9 cellular contexts compared by ENCODE assay signal in genomic region chr3:75641107-75641517, GRCh38. TPM values are rescaled to one million over a fixed set of nuclear protein-coding genes. Genes with fewer than 3 reads are reported as not detected.
DNase-seq lines count a peak whose midpoint lies in the region; ATAC-seq and TF ChIP-seq lines count a peak whose summit lies in the region.
"Not testable (repeated sequence)": the region's sequence is repeated elsewhere in the genome, so short reads cannot be mapped to it uniquely, and the experiment has no call there.
"Had no signal": no experiment of that assay in that cellular context is flagged by ENCODE, and none has a peak within 500 bp of the region (broad histone marks: within the 10 kb centered on the region; RNA-seq: fewer than 3 reads in every experiment).

No MANE protein-coding gene starts in this region.

- TF ChIP-seq POLR2A in upper lobe of left lung (IDR thresholded peaks at IDR 0.05): peak in 1 of 4 donors; percentile 19

- H2AFZ ChIP-seq in hepatocyte: peak overlapping the region; percentile 82

- H3K9me3 ChIP-seq in MG63; ectodermal cell (ENCODE audit: control insufficient read depth, low read length); hepatocyte (ENCODE audit: low read depth); muscle layer of duodenum (ENCODE audit: control insufficient read depth in 1 of 2, low read length in 2 of 2); upper lobe of left lung: not testable (repeated sequence)

- not testable (repeated sequence) for TF ChIP-seq EP300 in upper lobe of left lung (IDR thresholded peaks at IDR 0.05)

- not testable (repeated sequence) for H3K9me2 ChIP-seq in hepatocyte (replicated peaks; ENCODE audit: insufficient read depth)

- H3K27ac ChIP-seq in ectodermal cell (ENCODE audit: insufficient read depth, low read depth, low read length, poor library complexity, severe bottlenecking); muscle layer of duodenum (ENCODE audit: low read length): not testable (repeated sequence)
- H3K27ac ChIP-seq in hepatocyte (peak overlapping the region; percentile 25), skin epidermis (peak overlapping the region in 3 of 21 experiments; percentile 16 to 40 (median 18)), upper lobe of left lung (peak overlapping the region in 2 of 4 donors; percentile 51 to 73)

- DNase-seq in EL: peak; percentile 79
- DNase-seq in MG63: peak; percentile 85
- peak; percentile 11 for DNase-seq in activated effector memory CD4-positive, alpha-beta T cell treated with Interleukin-2 at 50 U/mL for 16 hours
- peak; percentile 90 for DNase-seq in hepatocyte (ENCODE audit: low spot score)
- DNase-seq in upper lobe of left lung: peak; percentile 65 to 82

- H3K36me3 ChIP-seq in MG63; ectodermal cell (ENCODE audit: control insufficient read depth, insufficient read depth, low read length); hepatocyte (replicated peaks; ENCODE audit: insufficient read depth, low read depth); muscle layer of duodenum (ENCODE audit: control insufficient read depth in 1 of 2, insufficient read depth in 2 of 2, low read length in 2 of 2); upper lobe of left lung: not testable (repeated sequence)

- not testable (repeated sequence) for TF ChIP-seq CTCF in hepatocyte (IDR thresholded peaks at IDR 0.05; ENCODE audit: poor library complexity); upper lobe of left lung (IDR thresholded peaks at IDR 0.05)

- 4 to 6% methylated on average over 16 of the region's 16 CpGs for WGBS in ectodermal cell, 2 experiments
- WGBS in hepatocyte (ENCODE audit: low lambda C conversion rate, missing lambda C conversion rate): 2% methylated on average over 16 of the region's 16 CpGs
- WGBS in upper lobe of left lung, 2 donors: 3 to 11% methylated on average over 5 to 16 of the region's 16 CpGs

- H3K27me3 ChIP-seq in MG63; ectodermal cell (ENCODE audit: control insufficient read depth, insufficient read depth, low read length, poor library complexity, severe bottlenecking); hepatocyte; muscle layer of duodenum (ENCODE audit: low read depth, low read length); upper lobe of left lung: not testable (repeated sequence)

- not testable (repeated sequence) for H3K4me1 ChIP-seq in ectodermal cell (ENCODE audit: control insufficient read depth, insufficient read depth, low read length); hepatocyte (ENCODE audit: insufficient read depth); muscle layer of duodenum (ENCODE audit: control insufficient read depth in 1 of 2, insufficient read depth in 2 of 2, low read length in 2 of 2)
- H3K4me1 ChIP-seq in upper lobe of left lung: peaks cover 0 to 10% (median 3%) of the 10 kb centered on the region in 4 donors

- H3K4me2 ChIP-seq in hepatocyte: peak overlapping the region; percentile 93

- H3K4me3 ChIP-seq in MG63 (peak overlapping the region; percentile 60), ectodermal cell (ENCODE audit: insufficient read depth, low read depth, low read length) (peak overlapping the region; percentile 58), hepatocyte (peak overlapping the region; percentile 63), muscle layer of duodenum (ENCODE audit: low read depth in 1 of 2, low read length in 2 of 2) (peak overlapping the region; percentile 53 to 70), skin epidermis (peak overlapping the region in 6 of 7 experiments; percentile 9 to 48 (median 34)), upper lobe of left lung (peak overlapping the region in 3 of 4 donors; percentile 47 to 62 (median 54))

- H3K79me2 ChIP-seq in hepatocyte: not testable (repeated sequence)

- ATAC-seq in upper lobe of left lung (ENCODE audit: low FRiP score in 2 of 2): not testable (repeated sequence)

- H4K20me1 ChIP-seq in hepatocyte (ENCODE audit: insufficient read depth, poor library complexity, severe bottlenecking): not testable (repeated sequence)

RNA-seq across cellular contexts. Expression of gene FRG2C, which starts 23.0 kb away (rescaled TPM):
- not detected in 2 replicates for total RNA-seq in MG63 (2014; rRNA removed; shearing (Covaris generic); ENCODE audit: low replicate concordance)
- not detected for polyA plus RNA-seq in ectodermal cell (2013, experiment 1 of 4)
- not detected for polyA plus RNA-seq in ectodermal cell (2013, experiment 2 of 4)
- not detected for polyA plus RNA-seq in ectodermal cell (2013, experiment 3 of 4)
- polyA plus RNA-seq in ectodermal cell (2013, experiment 4 of 4): not detected
- total RNA-seq in hepatocyte (not detected in 2 replicates), upper lobe of left lung (not detected)
- 0.39 TPM in 1 of 2 replicates, not detected in the other for polyA plus RNA-seq in hepatocyte
- total RNA-seq: SJSA1 had no signal

Comparison
In these comparisons a context has a peak if more than half of its experiments do, and no peak if none do; other contexts are left out.
1. DNase-seq: peak in every context shown above with its lines; median percentile 90 in hepatocyte; 85 in MG63; 79 in EL; 74 in upper lobe of left lung; 11 in activated effector memory CD4-positive, alpha-beta T cell treated with Interleukin-2 at 50 U/mL for 16 hours.